ENCODE assay signal across 24 cellular contexts in genomic region chr20:48317578-48317977, GRCh38.
"Had no signal": no experiment of that assay in that cellular context is flagged by ENCODE, and none has a peak within 500 bp of the region (broad histone marks: within the 10 kb centered on the region; RNA-seq: fewer than 3 reads in every experiment).

No MANE protein-coding gene starts in this region.

- H3K36me3 ChIP-seq: SJSA1 had no signal

- H3K27me3 ChIP-seq: SJSA1 had no signal

- H3K27ac ChIP-seq: HL-60, SJSA1, SK-N-MC had no signal

- DNase-seq: KBM-7; MV-4-11; NCI-H1048; NCI-H1105 treated with DMSO at 0.1 percent for 48 hours; NCI-H1417 treated with DMSO at 0.1 percent for 48 hours; NCI-H146; NCI-H1694 treated with DMSO at 0.1 percent for 48 hours; NCI-H1930; NCI-H2081 treated with DMSO at 0.1 percent for 48 hours; NCI-H2171; NCI-H226; NCI-H446; NCI-H510A; NCI-H524 treated with DMSO at 0.1 percent for 48 hours; NCI-H69; NCI-H774; NK-92 treated with Interleukin-12 subunit alpha and Interleukin-12 subunit beta, amount 100 ng/mL, for 24 hours; PC-3; Right ventricle myocardium superior; SIG-M5 had no signal

- H3K4me3 ChIP-seq: SJSA1, SK-N-MC had no signal

- H3K9me3 ChIP-seq: SJSA1 had no signal

- ATAC-seq: Panc1, PC-3 had no signal
